8 cellular contexts compared by ENCODE assay signal in genomic region chr17:6443692-6444572, GRCh38. TPM values are rescaled to one million over a fixed set of nuclear protein-coding genes. Genes with fewer than 3 reads are reported as not detected.
A peak's percentile ranks its signal among the peaks of the same experiment; 100 is the strongest.
DNase-seq lines count a peak whose midpoint lies in the region; ATAC-seq and TF ChIP-seq lines count a peak whose summit lies in the region.

TSS of gene PIMREG (plus strand) at chr17:6444455. CDS start at chr17:6445111, 656 bp downstream.

- DNase-seq in NCI-H1105 treated with DMSO at 0.1 percent for 48 hours (lab: John Stamatoyannopoulos, UW), result peak; percentile 97
- DNase-seq in amniotic epithelial cell (ENCODE audit: low read depth), result peak; percentile 85
- peak; percentile 97 for DNase-seq in left cardiac atrium
- peak; percentile 97 for DNase-seq in progenitor cell of endocrine pancreas (ENCODE audit: low spot score, unreplicated experiment)
- DNase-seq in ureter (ENCODE audit: low spot score), result peak; percentile 96

- no peak for TF ChIP-seq CTCF in progenitor cell of endocrine pancreas (IDR thresholded peaks at IDR 0.05; ENCODE audit: unreplicated experiment)

- ATAC-seq in HG02588 (IDR thresholded peaks at IDR 0.05; ENCODE audit: unreplicated experiment), result peak; percentile 89
- ATAC-seq in left cardiac atrium, result peak; percentile 99

- peak within 1 kb of the TSS; percentile 88 for H3K4me3 Mint-ChIP-seq in progenitor cell of endocrine pancreas (ENCODE audit: low read depth)

- peaks cover 2% of the 10 kb centered on the region for H3K36me3 Mint-ChIP-seq in progenitor cell of endocrine pancreas (ENCODE audit: insufficient read depth)

- peak within 1 kb of the TSS; percentile 62 for H3K4me3 ChIP-seq in GM08714 (ENCODE audit: low read length)

- peaks cover 3% of the 10 kb centered on the region for H3K27me3 Mint-ChIP-seq in progenitor cell of endocrine pancreas

- no peaks in the 10 kb centered on the region for H3K9me3 Mint-ChIP-seq in progenitor cell of endocrine pancreas (ENCODE audit: low read depth)

- H3K27ac Mint-ChIP-seq in progenitor cell of endocrine pancreas, result peak within 1 kb of the TSS; percentile 94

- peaks cover 15% of the 10 kb centered on the region for H3K4me1 Mint-ChIP-seq in progenitor cell of endocrine pancreas (ENCODE audit: low read depth)

- intact Hi-C loops in T-helper 1 cell treated with Interleukin-12 subunit alpha and Interleukin-12 subunit beta and Interleukin-4 antibody, amounts not matched to agents 30 ng/mL and 1 ng/mL, for 36 hours (cut with micrococcal nuclease), result loop anchor here (1.0 to 5.0 kb wide), 7 partner anchors 17 to 1252 kb away; partner anchors contain the start of genes C1QBP, DERL2, KIAA0753 and MIS12
- intact Hi-C loops in left cardiac atrium (cut with DNase I), result no loop called here

RNA-seq across cellular contexts. Expression of gene PIMREG, which starts in this region (rescaled TPM):
- total RNA-seq in T-helper 1 cell treated with Interleukin-12 subunit alpha and Interleukin-12 subunit beta and Interleukin-4 antibody, amounts not matched to agents 30 ng/mL and 1 ng/mL, for 36 hours, result 19.6 and 19.9 TPM in 2 replicates
- total RNA-seq in left cardiac atrium, result under 1 TPM in 1 of 2 donors, not detected in 1; 0.29 TPM
- 13.8 and 15.4 TPM in 2 replicates for total RNA-seq in progenitor cell of endocrine pancreas
- total RNA-seq in ureter, result 0.42 TPM

Comparison
In these comparisons a context has a peak if more than half of its experiments do, and no peak if none do; other contexts are left out.
1. Peak in every context shown above with its lines: DNase-seq, ATAC-seq and H3K4me3 ChIP-seq.
2. RNA of gene PIMREG (total RNA-seq): 19.6 to 19.9 TPM in T-helper 1 cell treated with Interleukin-12 subunit alpha and Interleukin-12 subunit beta and Interleukin-4 antibody, amounts not matched to agents 30 ng/mL and 1 ng/mL, for 36 hours and 13.8 to 15.4 TPM in progenitor cell of endocrine pancreas; 0.42 TPM in ureter (single experiment) and 0.29 TPM in left cardiac atrium; every median in the first group is over 10 times any median in the second.
3. Peak in DNase-seq and ATAC-seq in left cardiac atrium; RNA of the gene not detected or under 1 TPM.
4. Peak in DNase-seq in ureter; RNA of the gene not detected or under 1 TPM.